Comparison of ENCODE assay signal across 39 cellular contexts in the genomic region with DNA sequence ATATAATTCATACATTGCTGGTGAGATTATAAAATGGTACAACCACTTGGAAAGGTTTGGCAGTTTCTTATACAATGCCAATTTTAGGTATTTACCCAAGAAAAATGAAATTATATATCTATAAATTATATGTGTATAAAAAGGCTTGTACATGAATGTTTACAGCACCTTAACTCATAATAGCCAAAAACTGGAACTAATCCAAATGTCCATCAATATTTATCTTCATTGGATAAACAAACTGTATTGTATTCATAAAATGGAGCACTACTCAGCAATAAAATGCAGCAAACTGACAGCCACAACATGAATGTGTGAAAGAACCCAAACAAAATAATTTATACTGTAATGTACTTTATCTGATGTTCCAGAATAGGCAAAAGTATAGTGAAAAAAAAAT.
"Had no signal": no experiment of that assay in that cellular context is flagged by ENCODE, and none has a peak within 500 bp of the region (broad histone marks: within the 10 kb centered on the region; RNA-seq: fewer than 3 reads in every experiment).

No MANE protein-coding gene starts in this region.

- ATAC-seq: activated CD4-positive, alpha-beta T cell treated with anti-CD3 and anti-CD28 coated beads for 36 hours; activated CD4-positive, CD25-positive, alpha-beta regulatory T cell treated with anti-CD3 and anti-CD28 coated beads, Interleukin-2, amount 50 U/mL, for 24 hours; activated CD8-positive, alpha-beta memory T cell treated with anti-CD3 and anti-CD28 coated beads, Interleukin-2, amount 10 ng/mL, durations not matched to agents 7 days and 5 days; activated CD8-positive, alpha-beta T cell treated with anti-CD3 and anti-CD28 coated beads, Interleukin-2, amount 10 ng/mL, durations not matched to agents 7 days and 5 days; activated naive CD8-positive, alpha-beta T cell treated with anti-CD3 and anti-CD28 coated beads, Interleukin-2, amount 50 U/mL, for 24 hours; WTC11 had no signal

- H3K27me3 Mint-ChIP-seq: activated naive CD4-positive, alpha-beta T cell treated with anti-CD3 and anti-CD28 coated beads, Interleukin-2, amount 10 ng/mL, durations not matched to agents 7 days and 5 days had no signal

- H3K4me1 ChIP-seq: ascending aorta, colonic mucosa had no signal

- H3K4me3 ChIP-seq: ascending aorta, cardiac muscle cell, colonic mucosa had no signal

- DNase-seq: activated CD4-positive, alpha-beta memory T cell treated with anti-CD3 and anti-CD28 coated beads, Interleukin-2, amount 10 ng/mL, durations not matched to agents 7 days and 5 days; activated CD4-positive, alpha-beta T cell treated with anti-CD3 and anti-CD28 coated beads for 1 hour; activated CD4-positive, alpha-beta T cell treated with anti-CD3 and anti-CD28 coated beads for 36 hours; activated CD4-positive, alpha-beta T cell treated with anti-CD3 and anti-CD28 coated beads for 48 hours; activated CD4-positive, alpha-beta T cell treated with anti-CD3 and anti-CD28 coated beads, Interleukin-2, amount 10 ng/mL, durations not matched to agents 7 days and 5 days; activated CD4-positive, alpha-beta T cell treated with anti-CD3 and anti-CD28 coated beads, Interleukin-2, amount 50 U/mL, for 48 hours; activated CD4-positive, CD25-positive, alpha-beta regulatory T cell; activated CD8-positive, alpha-beta memory T cell treated with anti-CD3 and anti-CD28 coated beads for 24 hours; activated CD8-positive, alpha-beta memory T cell treated with anti-CD3 and anti-CD28 coated beads, Interleukin-2, amount 10 ng/mL, durations not matched to agents 7 days and 5 days; activated CD8-positive, alpha-beta memory T cell treated with anti-CD3 and anti-CD28 coated beads, Interleukin-2, amount 50 U/mL, for 48 hours; activated CD8-positive, alpha-beta T cell treated with anti-CD3 and anti-CD28 coated beads, Interleukin-2, amount 10 ng/mL, durations not matched to agents 7 days and 5 days; activated effector memory CD4-positive, alpha-beta T cell treated with Interleukin-2 at 50 U/mL for 16 hours; activated gamma-delta T cell; activated naive CD4-positive, alpha-beta T cell treated with anti-CD3 and anti-CD28 coated beads, Interleukin-2, amount 10 ng/mL, durations not matched to agents 7 days and 5 days; activated naive CD4-positive, alpha-beta T cell treated with Interleukin-2 at 50 U/mL for 16 hours; activated naive CD8-positive, alpha-beta T cell treated with anti-CD3 and anti-CD28 coated beads, Interleukin-2, amount 10 ng/mL, durations not matched to agents 7 days and 5 days; activated naive CD8-positive, alpha-beta T cell treated with anti-CD3 and anti-CD28 coated beads, Interleukin-2, amount 50 U/mL, for 24 hours; activated T-cell treated with anti-CD3 and anti-CD28 coated beads, Interleukin-2, amount 50 U/mL, for 24 hours; activated T-cell treated with anti-CD3 and anti-CD28 coated beads, Interleukin-2, amount 50 U/mL, for 48 hours; amygdala; anterior cingulate cortex; caudate nucleus; cerebellar nuclear complex; colonic mucosa; T-helper 2 cell; T-helper 9 cell; WERI-Rb-1 had no signal

- H3K36me3 ChIP-seq: ascending aorta, cardiac muscle cell, colonic mucosa, WERI-Rb-1 had no signal

- H3K27ac ChIP-seq: ascending aorta, cardiac muscle cell, colonic mucosa, WERI-Rb-1 had no signal

- H3K36me3 Mint-ChIP-seq: activated CD8-positive, alpha-beta memory T cell treated with anti-CD3 and anti-CD28 coated beads, Interleukin-2, amount 10 ng/mL, durations not matched to agents 7 days and 5 days; activated naive CD4-positive, alpha-beta T cell treated with anti-CD3 and anti-CD28 coated beads, Interleukin-2, amount 10 ng/mL, durations not matched to agents 7 days and 5 days; activated naive CD8-positive, alpha-beta T cell; activated naive CD8-positive, alpha-beta T cell treated with anti-CD3 and anti-CD28 coated beads, Interleukin-2, amount 10 ng/mL, durations not matched to agents 7 days and 5 days; brain had no signal

- H3K4me1 Mint-ChIP-seq: activated CD4-positive, alpha-beta memory T cell treated with anti-CD3 and anti-CD28 coated beads, Interleukin-2, amount 10 ng/mL, durations not matched to agents 7 days and 5 days; activated CD4-positive, alpha-beta T cell treated with anti-CD3 and anti-CD28 coated beads for 36 hours; activated CD4-positive, alpha-beta T cell treated with anti-CD3 and anti-CD28 coated beads, Interleukin-2, amount 10 ng/mL, durations not matched to agents 7 days and 5 days; activated CD8-positive, alpha-beta memory T cell treated with anti-CD3 and anti-CD28 coated beads, Interleukin-2, amount 10 ng/mL, durations not matched to agents 7 days and 5 days; activated naive CD4-positive, alpha-beta T cell treated with anti-CD3 and anti-CD28 coated beads, Interleukin-2, amount 10 ng/mL, durations not matched to agents 7 days and 5 days; activated naive CD4-positive, alpha-beta T cell treated with anti-CD3 and anti-CD28 coated beads, Interleukin-2, amount 50 U/mL, for 24 hours; activated naive CD8-positive, alpha-beta T cell treated with anti-CD3 and anti-CD28 coated beads, Interleukin-2, amount 10 ng/mL, durations not matched to agents 7 days and 5 days; activated naive CD8-positive, alpha-beta T cell treated with anti-CD3 and anti-CD28 coated beads, Interleukin-2, amount 50 U/mL, for 24 hours; brain; central memory CD8-positive, alpha-beta T cell; WTC11 had no signal

- H3K4me3 Mint-ChIP-seq: activated CD4-positive, alpha-beta memory T cell treated with anti-CD3 and anti-CD28 coated beads, Interleukin-2, amount 10 ng/mL, durations not matched to agents 7 days and 5 days; activated CD4-positive, alpha-beta T cell treated with anti-CD3 and anti-CD28 coated beads for 36 hours; activated CD4-positive, alpha-beta T cell treated with anti-CD3 and anti-CD28 coated beads, Interleukin-2, amount 10 ng/mL, durations not matched to agents 7 days and 5 days; activated CD8-positive, alpha-beta memory T cell treated with anti-CD3 and anti-CD28 coated beads, Interleukin-2, amount 10 ng/mL, durations not matched to agents 7 days and 5 days; activated CD8-positive, alpha-beta T cell treated with anti-CD3 and anti-CD28 coated beads, Interleukin-2, amount 10 ng/mL, durations not matched to agents 7 days and 5 days; activated naive CD4-positive, alpha-beta T cell treated with anti-CD3 and anti-CD28 coated beads, Interleukin-2, amount 10 ng/mL, durations not matched to agents 7 days and 5 days; activated naive CD4-positive, alpha-beta T cell treated with anti-CD3 and anti-CD28 coated beads, Interleukin-2, amount 50 U/mL, for 24 hours; activated naive CD8-positive, alpha-beta T cell; activated naive CD8-positive, alpha-beta T cell treated with anti-CD3 and anti-CD28 coated beads, Interleukin-2, amount 10 ng/mL, durations not matched to agents 7 days and 5 days; activated naive CD8-positive, alpha-beta T cell treated with anti-CD3 and anti-CD28 coated beads, Interleukin-2, amount 50 U/mL, for 24 hours; activated T-cell treated with anti-CD3 and anti-CD28 coated beads, Interleukin-2, amount 50 U/mL, for 24 hours; brain; central memory CD8-positive, alpha-beta T cell; T-helper 2 cell treated with Interferon-gamma antibody and Interleukin-4, amounts not matched to agents 5 μg/mL and 100 μg/mL, for 36 hours; WTC11 had no signal

- H3K27me3 ChIP-seq: ascending aorta, cardiac muscle cell, colonic mucosa had no signal

- H3K27ac Mint-ChIP-seq: activated CD4-positive, alpha-beta memory T cell treated with anti-CD3 and anti-CD28 coated beads, Interleukin-2, amount 10 ng/mL, durations not matched to agents 7 days and 5 days; activated CD4-positive, alpha-beta T cell treated with anti-CD3 and anti-CD28 coated beads for 36 hours; activated CD4-positive, alpha-beta T cell treated with anti-CD3 and anti-CD28 coated beads, Interleukin-2, amount 10 ng/mL, durations not matched to agents 7 days and 5 days; activated CD8-positive, alpha-beta memory T cell treated with anti-CD3 and anti-CD28 coated beads, Interleukin-2, amount 10 ng/mL, durations not matched to agents 7 days and 5 days; activated CD8-positive, alpha-beta T cell treated with anti-CD3 and anti-CD28 coated beads, Interleukin-2, amount 10 ng/mL, durations not matched to agents 7 days and 5 days; activated naive CD4-positive, alpha-beta T cell treated with anti-CD3 and anti-CD28 coated beads, Interleukin-2, amount 10 ng/mL, durations not matched to agents 7 days and 5 days; activated naive CD4-positive, alpha-beta T cell treated with anti-CD3 and anti-CD28 coated beads, Interleukin-2, amount 50 U/mL, for 24 hours; activated naive CD8-positive, alpha-beta T cell; activated naive CD8-positive, alpha-beta T cell treated with anti-CD3 and anti-CD28 coated beads, Interleukin-2, amount 10 ng/mL, durations not matched to agents 7 days and 5 days; activated naive CD8-positive, alpha-beta T cell treated with anti-CD3 and anti-CD28 coated beads, Interleukin-2, amount 50 U/mL, for 24 hours; activated T-cell treated with anti-CD3 and anti-CD28 coated beads, Interleukin-2, amount 50 U/mL, for 24 hours; activated T-helper 2 cell treated with anti-CD3 and anti-CD28 coated beads, Interferon-gamma antibody, Interleukin-2, Interleukin-4, amounts not matched to agents 10 μg/mL and 5 μg/mL and 100 μg/mL, durations not matched to agents 14 hours and 24 hours and 36 hours; brain; T-helper 2 cell treated with Interferon-gamma antibody and Interleukin-4, amounts not matched to agents 5 μg/mL and 100 μg/mL, for 36 hours; WTC11 had no signal

- FAIRE-seq: bronchial epithelial cell, TTC549 had no signal

- H3K9me3 ChIP-seq: colonic mucosa had no signal
